ENCODE assay signal across 9 cellular contexts in genomic region chr9:89743576-89744254, GRCh38.
DNase-seq lines count a peak whose midpoint lies in the region; ATAC-seq and TF ChIP-seq lines count a peak whose summit lies in the region.
"Had no signal": no experiment of that assay in that cellular context is flagged by ENCODE, and none has a peak within 500 bp of the region (broad histone marks: within the 10 kb centered on the region; RNA-seq: fewer than 3 reads in every experiment).

No MANE protein-coding gene starts in this region.

- H3K9me3 ChIP-seq in mesodermal cell (ENCODE audit: control insufficient read depth, low read length) = no peaks in the 10 kb centered on the region
- H3K9me3 ChIP-seq in esophagus squamous epithelium = peaks cover 0 to 14% (median 0%) of the 10 kb centered on the region in 3 donors

- no peaks in the 10 kb centered on the region for H3K36me3 ChIP-seq in mesodermal cell (ENCODE audit: control insufficient read depth, insufficient read depth, low read length)
- H3K36me3 ChIP-seq in esophagus squamous epithelium = no peaks in the 10 kb centered on the region

- no peak for TF ChIP-seq POLR2A in esophagus squamous epithelium (IDR thresholded peaks at IDR 0.05)

- intact Hi-C loops in esophagus squamous epithelium (cut with DNase I) = no loop called here

- H3K4me1 ChIP-seq in mesodermal cell (ENCODE audit: control insufficient read depth, insufficient read depth, low read length, poor library complexity, severe bottlenecking) (peaks cover 10% of the 10 kb centered on the region), esophagus squamous epithelium (no peaks in the 10 kb centered on the region)

- DNase-seq in activated CD4-positive, alpha-beta T cell treated with anti-CD3 and anti-CD28 coated beads for 48 hours = peak; percentile 36
- DNase-seq in kidney tubule cell (ENCODE audit: low spot score) (no peak), NCI-H2171 treated with DMSO at 0.1 percent for 48 hours (lab: John Stamatoyannopoulos, UW) (no peak), esophagus squamous epithelium (lab: John Stamatoyannopoulos, UW) (no peak), NCI-H146 treated with DMSO at 0.1 percent for 48 hours (lab: John Stamatoyannopoulos, UW; ENCODE audit: unreplicated experiment) (no peak)

- ATAC-seq in GM19025 (IDR thresholded peaks at IDR 0.05; ENCODE audit: low read depth, unreplicated experiment) = peak; percentile 41
- ATAC-seq in HG03039 (IDR thresholded peaks at IDR 0.05; ENCODE audit: unreplicated experiment) = peak; percentile 39

- no peak overlapping the region for H3K4me3 ChIP-seq in mesodermal cell (ENCODE audit: extremely low read depth, insufficient read depth, low read length, poor library complexity, severe bottlenecking)
- H3K4me3 ChIP-seq in esophagus squamous epithelium = no peak overlapping the region
- H3K4me3 ChIP-seq: skin epidermis had no signal

- TF ChIP-seq CTCF in esophagus squamous epithelium (IDR thresholded peaks at IDR 0.05) = no peak

- 36 to 49% methylated on average over 7 to 8 of the region's 8 CpGs for WGBS in mesodermal cell (ENCODE audit: insufficient coverage in 2 of 2), 2 experiments
- WGBS in esophagus squamous epithelium, 2 donors = 69% methylated on average over 3 of the region's 8 CpGs

- H3K27me3 ChIP-seq in esophagus squamous epithelium = peaks cover 0 to 5% (median 0%) of the 10 kb centered on the region in 4 donors

- H3K27ac ChIP-seq in mesodermal cell (ENCODE audit: low read depth, low read length, severe bottlenecking) (peak overlapping the region; percentile 64), esophagus squamous epithelium (no peak overlapping the region)
